ENCODE assay signal across 17 cellular contexts in the genomic region with DNA sequence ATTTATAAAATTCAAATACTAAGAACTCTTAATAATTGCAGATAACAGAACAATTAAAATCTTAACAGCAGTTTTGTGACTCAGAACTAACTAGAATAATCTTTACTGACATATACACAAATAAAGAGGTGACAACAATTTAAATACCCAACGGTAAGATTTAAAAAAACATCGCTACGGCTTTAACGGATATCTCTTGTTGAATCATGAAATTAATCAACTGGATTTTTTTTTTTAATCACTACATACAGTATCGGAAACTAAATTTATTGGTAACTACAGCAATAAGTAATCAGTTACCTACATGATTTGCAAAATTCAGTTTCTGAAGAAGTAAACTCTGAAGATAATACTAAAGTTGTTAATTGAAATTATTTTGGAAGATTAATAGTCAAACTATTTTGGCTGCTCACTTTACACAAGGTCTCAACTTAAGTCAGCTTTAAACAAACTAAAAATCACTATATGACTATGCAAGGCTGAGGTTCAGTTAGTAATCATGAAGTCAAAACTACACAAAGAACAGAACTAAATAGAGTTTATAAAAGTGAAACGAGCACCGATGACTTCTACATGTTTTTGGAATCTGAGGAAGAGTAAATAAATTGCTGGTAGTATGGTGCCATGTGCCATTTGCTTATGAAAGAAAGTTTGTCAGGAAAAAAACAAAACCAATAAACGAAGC.
"Had no signal": no experiment of that assay in that cellular context is flagged by ENCODE, and none has a peak within 500 bp of the region (broad histone marks: within the 10 kb centered on the region; RNA-seq: fewer than 3 reads in every experiment).

No MANE protein-coding gene starts in this region.

- H3K9me3 ChIP-seq: left lung, tibial nerve, uterus had no signal

- H3K27me3 ChIP-seq: left lung, tibial nerve, uterus had no signal

- H3K27ac Mint-ChIP-seq: activated naive CD8-positive, alpha-beta T cell treated with anti-CD3 and anti-CD28 coated beads, Interleukin-2, amount 10 ng/mL, durations not matched to agents 7 days and 5 days; naive B cell had no signal

- H3K4me3 Mint-ChIP-seq: activated naive CD8-positive, alpha-beta T cell treated with anti-CD3 and anti-CD28 coated beads, Interleukin-2, amount 10 ng/mL, durations not matched to agents 7 days and 5 days had no signal

- H3K9me3 Mint-ChIP-seq: activated naive CD8-positive, alpha-beta T cell treated with anti-CD3 and anti-CD28 coated beads, Interleukin-2, amount 10 ng/mL, durations not matched to agents 7 days and 5 days; naive B cell had no signal

- H3K4me1 ChIP-seq: left lung, tibial nerve, uterus had no signal

- DNase-seq: activated CD4-positive, CD25-positive, alpha-beta regulatory T cell treated with anti-CD3 and anti-CD28 coated beads, Interleukin-2, amount 50 U/mL, for 72 hours; activated CD8-positive, alpha-beta memory T cell treated with anti-CD3 and anti-CD28 coated beads for 24 hours; activated naive CD8-positive, alpha-beta T cell treated with anti-CD3 and anti-CD28 coated beads, Interleukin-2, amount 10 ng/mL, durations not matched to agents 7 days and 5 days; aorta; cerebellar nuclear complex; effector CD8-positive, alpha-beta T cell; foreskin fibroblast; glutamatergic neuron; hypothalamus; kidney; left lung; naive B cell; stimulated activated CD4-positive, alpha-beta T cell treated with anti-CD3 and anti-CD28 coated beads, Interleukin-2, amount 100 ng/mL, for 24 hours; SW 1271; T-helper 9 cell; uterus had no signal

- ATAC-seq: left lung had no signal

- H3K4me3 ChIP-seq: left lung, tibial nerve, uterus had no signal

- H3K27ac ChIP-seq: left lung, tibial nerve, uterus had no signal

- H3K36me3 ChIP-seq: uterus had no signal

- H3K27me3 Mint-ChIP-seq: activated naive CD8-positive, alpha-beta T cell treated with anti-CD3 and anti-CD28 coated beads, Interleukin-2, amount 10 ng/mL, durations not matched to agents 7 days and 5 days; naive B cell had no signal
